In the genomic region with DNA sequence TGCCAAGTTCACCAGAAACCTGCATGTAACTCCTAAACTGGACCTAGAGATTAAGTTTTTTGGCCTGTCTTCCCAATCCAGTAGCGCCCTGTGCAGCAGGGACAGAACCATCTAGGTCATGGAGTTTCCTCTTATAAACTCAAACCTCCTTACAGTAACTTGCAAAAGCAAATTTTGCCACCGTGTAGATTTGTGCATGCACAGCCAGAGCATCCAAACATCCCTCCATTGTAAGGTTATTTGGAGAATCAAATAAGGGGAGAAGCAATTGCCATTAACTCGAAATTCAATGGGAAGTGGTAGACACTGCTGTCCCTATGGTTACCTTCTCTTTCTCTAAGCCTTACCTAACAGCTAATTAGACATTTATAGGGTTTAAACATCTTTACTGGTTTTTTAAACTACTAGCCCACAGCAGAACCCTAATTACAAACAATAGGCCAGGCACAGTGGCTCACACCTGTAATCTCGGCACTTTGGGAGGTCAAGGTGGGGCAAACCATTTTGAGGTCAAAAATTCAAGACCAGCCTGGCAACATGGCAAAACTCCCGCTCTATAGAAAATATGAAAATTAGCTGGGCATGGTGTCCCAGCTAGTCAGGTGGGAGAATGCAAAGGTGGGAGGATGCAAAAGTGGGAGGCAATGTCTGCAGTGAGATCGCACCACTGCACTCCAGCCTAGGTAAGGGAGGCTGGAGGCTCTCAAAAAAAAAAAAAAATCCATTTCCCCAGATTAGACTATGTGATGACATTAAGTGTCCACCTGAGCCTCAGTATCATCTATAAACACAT, we compare ENCODE assay signal across 13 cellular contexts. TPM values are rescaled to one million over a fixed set of nuclear protein-coding genes. Genes with fewer than 3 reads are reported as not detected.
DNase-seq lines count a peak whose midpoint lies in the region; ATAC-seq, FAIRE-seq and TF ChIP-seq lines count a peak whose summit lies in the region.
"Had no signal": no experiment of that assay in that cellular context is flagged by ENCODE, and none has a peak within 500 bp of the region (broad histone marks: within the 10 kb centered on the region; RNA-seq: fewer than 3 reads in every experiment).

No MANE protein-coding gene starts in this region.

- H2AK5ac ChIP-seq in H9 (ENCODE audit: insufficient read length, low read length) = no peak overlapping the region

- no peak for ATAC-seq in GM21423 (IDR thresholded peaks at IDR 0.05; ENCODE audit: unreplicated experiment)

- H3K4me1 ChIP-seq in H9 (ENCODE audit: insufficient read depth, low read length) (no peaks in the 10 kb centered on the region), mesodermal cell (ENCODE audit: control insufficient read depth, insufficient read depth, low read length, poor library complexity, severe bottlenecking) (peaks cover 12% of the 10 kb centered on the region), small intestine (ENCODE audit: control insufficient read depth in 2 of 2, insufficient read depth in 1 of 2, low read depth in 1 of 2, low read length in 1 of 2) (peaks cover 2 to 8% of the 10 kb centered on the region in 2 donors)

- H3K18ac ChIP-seq in H9 (ENCODE audit: insufficient read length, low read depth, low read length) = no peak overlapping the region

- no peak overlapping the region for H4K91ac ChIP-seq in H9 (ENCODE audit: insufficient read length, low read depth, low read length)

- no peak overlapping the region for H2AFZ ChIP-seq in H9 (ENCODE audit: low read length)
- H2AFZ ChIP-seq: GM23248 had no signal

- peaks cover 34 to 60% (median 49%) of the 10 kb centered on the region in 3 experiments for H3K36me3 Mint-ChIP-seq in H9 (ENCODE audit: insufficient read depth in 1 of 3, low read depth in 3 of 3)

- no peak overlapping the region for H4K8ac ChIP-seq in H9 (replicated peaks; ENCODE audit: insufficient read length, low read depth, low read length)

- no CpG with 5 or more reads among the region's 6 CpGs for WGBS in H9 (ENCODE audit: extremely low coverage, insufficient read length, low lambda C conversion rate)
- 94 to 96% methylated on average over 3 of the region's 6 CpGs for WGBS in mesodermal cell (ENCODE audit: insufficient coverage in 2 of 2), 2 experiments
- 43 to 57% (median 43%) methylated on average over 6 of the region's 6 CpGs for WGBS in small intestine, 3 donors

- no peak overlapping the region for H2BK5ac ChIP-seq in H9 (ENCODE audit: insufficient read length, low read length)

- no peak overlapping the region for H2BK15ac ChIP-seq in H9 (ENCODE audit: low read depth, low read length)

- DNase-seq in NCI-H82 (lab: John Stamatoyannopoulos, UW) (peak; percentile 44), NCI-H82 treated with DMSO at 0.1 percent for 48 hours (lab: John Stamatoyannopoulos, UW; ENCODE audit: unreplicated experiment) (no peak), H9 (peak; percentile 34), UCSD-AML1 (lab: John Stamatoyannopoulos, UW; ENCODE audit: unreplicated experiment) (no peak), small intestine (no peak)
- DNase-seq: GM23248; NCI-H524 treated with DMSO at 0.1 percent for 48 hours; stimulated activated CD4-positive, alpha-beta T cell treated with anti-CD3 and anti-CD28 coated beads, Interleukin-4, amount 100 ng/mL, for 1 hour; uterus had no signal

- peak overlapping the region in 2 of 3 experiments; percentile 85 to 90; a peak in 4 of 7 replicates for H3K27ac Mint-ChIP-seq in H9

- no peak overlapping the region for H2BK12ac ChIP-seq in H9 (ENCODE audit: insufficient read length, low read depth, low read length)

- no peak overlapping the region for H3T11ph ChIP-seq in H9 (ENCODE audit: low read length)

- H3K9me3 ChIP-seq in H9 (ENCODE audit: control insufficient read depth, low read depth, low read length) = no peaks in the 10 kb centered on the region
- H3K9me3 ChIP-seq in mesodermal cell (ENCODE audit: control insufficient read depth, low read length) = no peaks in the 10 kb centered on the region
- H3K9me3 ChIP-seq in small intestine (ENCODE audit: control insufficient read depth, low read depth) = no peaks in the 10 kb centered on the region
- H3K9me3 ChIP-seq: uterus had no signal

- H3K27me3 ChIP-seq in H9 (ENCODE audit: insufficient read depth, low read length) (no peaks in the 10 kb centered on the region), small intestine (ENCODE audit: control insufficient read depth in 2 of 2, insufficient read depth in 2 of 2, low read length in 2 of 2) (no peaks in the 10 kb centered on the region)
- H3K27me3 ChIP-seq: uterus had no signal

- H4K5ac ChIP-seq in H9 (ENCODE audit: insufficient read length, low read depth, low read length) = no peak overlapping the region

- H3K4ac ChIP-seq in H9 (ENCODE audit: low read depth, low read length) = no peak overlapping the region

- no peak overlapping the region for H3K9ac ChIP-seq in H9 (ENCODE audit: extremely low read depth, insufficient read length, low read length)
- H3K9ac ChIP-seq: GM23248 had no signal

- peaks cover under 1% of the 10 kb centered on the region; the same call in 1 of the 2 replicates for H3K27me3 Mint-ChIP-seq in H9 (ENCODE audit: low read depth)

- no peak overlapping the region for H2BK120ac ChIP-seq in H9 (ENCODE audit: low read depth, low read length, poor library complexity, severe bottlenecking)

- no peak overlapping the region for H2BK20ac ChIP-seq in H9 (ENCODE audit: low read depth, low read length, poor library complexity, severe bottlenecking)

- no peak for FAIRE-seq in small intestine (lab: Jason Lieb, UNC)

- H3K79me2 ChIP-seq in H9 (ENCODE audit: insufficient read depth, low read length) = peaks cover 2% of the 10 kb centered on the region; the same call in 1 of the 2 replicates

- no peak overlapping the region for H3K4me3 ChIP-seq in mesodermal cell (ENCODE audit: extremely low read depth, insufficient read depth, low read length, poor library complexity, severe bottlenecking)
- H3K4me3 ChIP-seq in small intestine (ENCODE audit: low read depth in 1 of 2, low read length in 2 of 2) = no peak overlapping the region
- H3K4me3 ChIP-seq: coronary artery, GM23248, uterus had no signal

- H3K36me3 ChIP-seq in mesodermal cell (ENCODE audit: control insufficient read depth, insufficient read depth, low read length) (peaks cover 56% of the 10 kb centered on the region), small intestine (ENCODE audit: control insufficient read depth in 2 of 2, insufficient read depth in 2 of 2, low read length in 2 of 2) (peaks cover 26 to 28% of the 10 kb centered on the region in 2 donors)
- H3K36me3 ChIP-seq: uterus had no signal

- H3K4me2 ChIP-seq in H9 (ENCODE audit: insufficient read depth, insufficient read length, low read length) = no peak overlapping the region

- H3K56ac ChIP-seq in H9 (ENCODE audit: insufficient read length, low read depth, low read length) = no peak overlapping the region

- peaks cover 21 to 29% of the 10 kb centered on the region in 2 experiments for H3K4me1 Mint-ChIP-seq in H9

- H3K14ac ChIP-seq in H9 (ENCODE audit: insufficient read depth, low read length) = no peak overlapping the region

- H3K9me3 Mint-ChIP-seq in H9 = no peaks in the 10 kb centered on the region

- TF ChIP-seq CTCF in H9 (conservative IDR thresholded peaks at IDR 0.05) = no peak
- TF ChIP-seq CTCF in VCaP (conservative IDR thresholded peaks at IDR 0.05) = no peak

- H3K23me2 ChIP-seq in H9 (ENCODE audit: insufficient read length, low read depth, low read length, poor library complexity, severe bottlenecking) = peaks cover 2% of the 10 kb centered on the region

- H4K20me1 ChIP-seq in H9 (ENCODE audit: control insufficient read depth, insufficient read depth, insufficient read length) = no peaks in the 10 kb centered on the region

- H3K23ac ChIP-seq in H9 (ENCODE audit: insufficient read length, low read depth, low read length) = no peak overlapping the region

- no peaks in the 10 kb centered on the region for H3K79me1 ChIP-seq in H9 (ENCODE audit: insufficient read depth, low read depth, low read length, poor library complexity, severe bottlenecking)

- H3K27ac ChIP-seq in H9 (ENCODE audit: insufficient read length, low read depth, low read length) = no peak overlapping the region
- peak overlapping the region; percentile 100; the same call in 1 of the 2 replicates for H3K27ac ChIP-seq in VCaP
- peak overlapping the region; percentile 10 for H3K27ac ChIP-seq in mesodermal cell (ENCODE audit: low read depth, low read length, severe bottlenecking)
- no peak overlapping the region for H3K27ac ChIP-seq in small intestine (ENCODE audit: low read depth in 1 of 2, low read length in 1 of 2)
- H3K27ac ChIP-seq: coronary artery had no signal

- H3K4me3 Mint-ChIP-seq in H9 = peak overlapping the region in 1 of 2 experiments; percentile 27; a peak in 1 of 5 replicates

RNA-seq across cellular contexts. Expression of a gene that starts 6.6 kb away (rescaled TPM):
- 2,142 and 2,160 TPM in 2 replicates for total RNA-seq in H9 (2021)
- polyA plus RNA-seq in mesodermal cell (2013, experiment 1 of 2) = 1,395 TPM
- polyA plus RNA-seq in mesodermal cell (2013, experiment 2 of 2) = 1,207 TPM
- 100 to 1,000 TPM; 389 to 590 (median 518) TPM for polyA plus RNA-seq in small intestine

Comparison
In these comparisons a context has a peak if more than half of its experiments do, and no peak if none do; other contexts are left out.
1. DNase-seq: peak in NCI-H82 (single experiment) and H9 (single experiment); none in NCI-H82 treated with DMSO at 0.1 percent for 48 hours (single experiment), UCSD-AML1 (single experiment) and small intestine (single experiment).
2. H3K27ac ChIP-seq: peak in VCaP (single experiment) and mesodermal cell (single experiment); none in H9 (single experiment) and small intestine (0 of 2).